Comparison of ENCODE assay signal across 30 cellular contexts in the genomic region with DNA sequence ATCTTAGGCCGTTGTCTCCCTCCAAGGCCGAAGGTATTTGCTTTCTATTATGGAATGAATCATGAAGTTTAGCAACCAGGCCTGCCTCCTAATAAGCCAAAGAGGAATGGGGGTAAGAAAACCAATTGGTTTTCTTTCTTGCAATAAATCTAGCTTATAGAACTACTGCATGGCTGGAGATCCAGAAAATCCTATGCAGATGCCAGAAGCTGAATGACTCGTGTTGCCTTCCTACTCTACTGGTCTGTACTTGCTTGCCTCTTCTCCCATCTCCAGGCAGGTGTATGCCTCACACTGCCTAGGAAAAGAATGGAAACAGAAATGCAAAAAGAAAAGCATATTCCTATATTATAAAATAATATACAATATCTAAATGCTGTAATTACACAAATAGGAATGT. TPM values are rescaled to one million over a fixed set of nuclear protein-coding genes. Genes with fewer than 3 reads are reported as not detected.
DNase-seq lines count a peak whose midpoint lies in the region; ATAC-seq lines count a peak whose summit lies in the region.
"Had no signal": no experiment of that assay in that cellular context is flagged by ENCODE, and none has a peak within 500 bp of the region (broad histone marks: within the 10 kb centered on the region; RNA-seq: fewer than 3 reads in every experiment).

No MANE protein-coding gene starts in this region.

- H3K36me3 Mint-ChIP-seq in dendritic cell treated with granulocyte-macrophage colony-stimulating factor and Interleukin-4, amounts not matched to agents 40 ng/mL and 50 ng/mL, for 4 days (ENCODE audit: low read depth): no peaks in the 10 kb centered on the region
- H3K36me3 Mint-ChIP-seq: CD4-positive, alpha-beta memory T cell had no signal

- H3K27me3 ChIP-seq in GM23248 (replicated peaks; ENCODE audit: insufficient read depth): no peaks in the 10 kb centered on the region
- no peaks in the 10 kb centered on the region for H3K27me3 ChIP-seq in MG63
- H3K27me3 ChIP-seq: BLaER1 treated with 17β-estradiol and CSF1 and Interleukin-3, amounts not matched to agents 10 nM and 100 nM; SJSA1 had no signal

- H3K4me1 ChIP-seq in GM23248 (ENCODE audit: insufficient read depth): peaks cover 39% of the 10 kb centered on the region
- H3K4me1 ChIP-seq: SJSA1 had no signal

- DNase-seq in GM23248 (peak; percentile 54), MG63 (peak; percentile 35), iris pigment epithelial cell (ENCODE audit: low read depth) (peak; percentile 29), cardiac septum (ENCODE audit: low spot score) (no peak), NCI-H1048 (lab: John Stamatoyannopoulos, UW) (no peak)
- DNase-seq: AML-193; CD4-positive, alpha-beta memory T cell; COR-L47; DMS53; GOT3; HCEC 1CT; Karpas-422; NCI-H1105; NCI-H1436 treated with DMSO at 0.1 percent for 48 hours; NCI-H1930; NCI-H2107; NCI-H446; NCI-H524 treated with DMSO at 0.1 percent for 48 hours; NCI-H774; PC-3; Right ventricle myocardium superior; T-helper 1 cell had no signal

- no peak overlapping the region for H2AFZ ChIP-seq in GM23248

- H3K9ac ChIP-seq in GM23248: no peak overlapping the region
- H3K9ac ChIP-seq: BLaER1 treated with 17β-estradiol and CSF1 and Interleukin-3, amounts not matched to agents 10 nM and 100 nM had no signal

- H3K4me3 Mint-ChIP-seq in dendritic cell treated with granulocyte-macrophage colony-stimulating factor and Interleukin-4, amounts not matched to agents 40 ng/mL and 50 ng/mL, for 4 days: no peak overlapping the region
- H3K4me3 Mint-ChIP-seq: CD4-positive, alpha-beta memory T cell had no signal

- H3K9me3 Mint-ChIP-seq in dendritic cell treated with granulocyte-macrophage colony-stimulating factor and Interleukin-4, amounts not matched to agents 40 ng/mL and 50 ng/mL, for 4 days: no peaks in the 10 kb centered on the region
- H3K9me3 Mint-ChIP-seq: CD4-positive, alpha-beta memory T cell had no signal

- peak overlapping the region; percentile 84 for H3K27ac Mint-ChIP-seq in dendritic cell treated with granulocyte-macrophage colony-stimulating factor and Interleukin-4, amounts not matched to agents 40 ng/mL and 50 ng/mL, for 4 days

- no peaks in the 10 kb centered on the region for H3K36me3 ChIP-seq in GM23248 (ENCODE audit: low read depth)
- H3K36me3 ChIP-seq in MG63: no peaks in the 10 kb centered on the region
- H3K36me3 ChIP-seq: BLaER1 treated with 17β-estradiol and CSF1 and Interleukin-3, amounts not matched to agents 10 nM and 100 nM; SJSA1 had no signal

- WGBS in GM23248 (ENCODE audit: low coverage in 1 of 2, low lambda C conversion rate in 2 of 2, missing lambda C conversion rate in 2 of 2), 2 experiments: 72% methylated on average over 3 of the region's 3 CpGs

- intact Hi-C loops in dendritic cell treated with granulocyte-macrophage colony-stimulating factor and Interleukin-4, amounts not matched to agents 40 ng/mL and 50 ng/mL, for 4 days (cut with micrococcal nuclease): no loop called here
- intact Hi-C loops in cardiac septum (cut with DNase I): no loop called here

- no peak overlapping the region for H3K27ac ChIP-seq in GM23248
- H3K27ac ChIP-seq: BLaER1 treated with 17β-estradiol and CSF1 and Interleukin-3, amounts not matched to agents 10 nM and 100 nM; HL-60; SJSA1 had no signal

- in situ Hi-C loops in GM23248 (cut with MboI): no loop called here

- no peaks in the 10 kb centered on the region for H3K9me2 ChIP-seq in GM23248 (ENCODE audit: insufficient read depth)

- no peaks in the 10 kb centered on the region for H4K20me1 ChIP-seq in GM23248 (ENCODE audit: insufficient read depth)
- H4K20me1 ChIP-seq: BLaER1 treated with 17β-estradiol and CSF1 and Interleukin-3, amounts not matched to agents 10 nM and 100 nM had no signal

- H3K9me3 ChIP-seq in GM23248 (ENCODE audit: low read depth) (no peaks in the 10 kb centered on the region), MG63 (no peaks in the 10 kb centered on the region)
- H3K9me3 ChIP-seq: SJSA1 had no signal

- H3K27me3 Mint-ChIP-seq in dendritic cell treated with granulocyte-macrophage colony-stimulating factor and Interleukin-4, amounts not matched to agents 40 ng/mL and 50 ng/mL, for 4 days: peaks cover 20% of the 10 kb centered on the region

- no peaks in the 10 kb centered on the region for H3K79me2 ChIP-seq in GM23248 (ENCODE audit: insufficient read depth)

- no peak for ATAC-seq in GM19035 (IDR thresholded peaks at IDR 0.05; ENCODE audit: unreplicated experiment)
- ATAC-seq: PC-3 had no signal

- H3F3A ChIP-seq in GM23248 (ENCODE audit: insufficient read depth): peaks cover 17% of the 10 kb centered on the region; the same call in 1 of the 2 replicates

- no peak overlapping the region for H3K4me2 ChIP-seq in GM23248 (ENCODE audit: unreplicated experiment)

- peaks cover 46% of the 10 kb centered on the region for H3K4me1 Mint-ChIP-seq in dendritic cell treated with granulocyte-macrophage colony-stimulating factor and Interleukin-4, amounts not matched to agents 40 ng/mL and 50 ng/mL, for 4 days (ENCODE audit: low read depth)

- no peak overlapping the region for H3K4me3 ChIP-seq in GM23248
- no peak overlapping the region for H3K4me3 ChIP-seq in MG63
- H3K4me3 ChIP-seq: BLaER1 treated with 17β-estradiol and CSF1 and Interleukin-3, amounts not matched to agents 10 nM and 100 nM; SJSA1 had no signal

RNA-seq across cellular contexts. Expression of gene IL16, which starts 31.1 kb away (rescaled TPM):
- total RNA-seq in GM23248 (2014; rRNA removed; shearing (Covaris generic)): under 0.01 and 0.32 TPM in 2 replicates
- 0.53 and 0.94 TPM in 2 replicates for polyA plus RNA-seq in GM23248 (2016; fragmentation: Nextera tagmentation; extraction: Ambion mirVana)
- 0.10 and 2.3 TPM in 2 replicates for total RNA-seq in MG63 (2014; rRNA removed; shearing (Covaris generic); ENCODE audit: low replicate concordance)
- 2.5 TPM for total RNA-seq in cardiac septum
- total RNA-seq: Daoy, G401, HT-29, SJSA1 had no signal

RNA-seq across cellular contexts. Expression of gene CFAP161, which starts 31.5 kb away (rescaled TPM):
- not detected in 2 replicates for total RNA-seq in GM23248 (2014; rRNA removed; shearing (Covaris generic))
- not detected in 2 replicates for polyA plus RNA-seq in GM23248 (2016; fragmentation: Nextera tagmentation; extraction: Ambion mirVana)
- total RNA-seq in MG63 (2014; rRNA removed; shearing (Covaris generic); ENCODE audit: low replicate concordance): not detected in 2 replicates
- total RNA-seq in cardiac septum: 1.7 TPM
- total RNA-seq: CD4-positive, alpha-beta memory T cell; G401; SJSA1 had no signal
- polyA plus RNA-seq: CD4-positive, alpha-beta memory T cell had no signal

Comparison
In these comparisons a context has a peak if more than half of its experiments do, and no peak if none do; other contexts are left out.
1. DNase-seq: peak in GM23248 (single experiment), MG63 (single experiment) and iris pigment epithelial cell (single experiment); none in cardiac septum (single experiment) and NCI-H1048 (single experiment).